In the genomic region with DNA sequence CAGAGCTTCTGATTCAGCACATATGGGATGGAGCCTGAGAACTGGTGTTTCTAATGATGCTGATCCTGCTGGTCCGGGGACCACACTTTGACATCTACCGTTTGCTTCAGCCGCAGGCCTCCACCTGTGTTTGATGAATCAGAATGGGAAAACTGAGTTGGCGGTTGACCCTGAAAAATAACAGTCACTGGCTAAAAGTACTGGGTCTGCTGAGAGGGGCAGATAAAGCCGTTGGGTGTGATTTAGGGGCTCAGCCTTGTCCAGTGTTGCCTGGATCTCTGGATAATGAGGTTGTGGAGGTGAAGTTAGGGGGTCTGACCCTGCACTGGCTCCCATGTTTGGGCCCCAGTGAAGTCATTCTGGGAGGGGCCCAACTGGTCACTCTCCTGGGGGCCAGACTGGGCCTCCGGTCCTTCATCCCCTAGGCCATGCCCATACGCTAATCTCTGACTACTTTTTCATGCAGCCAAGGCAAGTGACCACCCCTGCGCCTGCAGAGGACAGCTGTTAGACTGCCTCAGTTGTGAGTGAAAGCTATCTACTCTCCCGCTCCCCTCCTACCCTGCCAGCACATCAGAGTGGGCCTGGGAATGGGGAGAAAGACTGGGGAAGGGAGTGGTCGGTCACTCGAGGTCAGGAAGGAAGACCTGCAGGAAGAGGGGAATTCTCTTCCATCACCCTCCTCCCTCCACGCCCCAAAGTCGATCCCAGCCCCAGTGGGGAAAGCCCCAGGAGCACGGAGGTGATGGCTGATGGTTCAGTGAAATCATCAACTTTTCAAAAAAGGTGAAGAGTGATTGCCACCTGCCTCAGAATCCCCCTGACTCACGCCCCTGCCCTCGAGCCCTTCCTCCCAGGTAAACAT, we compare ENCODE assay signal across 16 cellular contexts. TPM values are rescaled to one million over a fixed set of nuclear protein-coding genes. Genes with fewer than 3 reads are reported as not detected.
A peak's percentile ranks its signal among the peaks of the same experiment; 100 is the strongest.
DNase-seq lines count a peak whose midpoint lies in the region; ATAC-seq and TF ChIP-seq lines count a peak whose summit lies in the region.
"Had no signal": no experiment of that assay in that cellular context is flagged by ENCODE, and none has a peak within 500 bp of the region (broad histone marks: within the 10 kb centered on the region; RNA-seq: fewer than 3 reads in every experiment).

No MANE protein-coding gene starts in this region.

- no peak for TF ChIP-seq POLR2A in sigmoid colon (IDR thresholded peaks at IDR 0.05)

- peaks cover 0 to 9% (median 0%) of the 10 kb centered on the region in 4 donors for H3K4me1 ChIP-seq in sigmoid colon

- intact Hi-C loops in left cardiac atrium (cut with DNase I) (no loop called here), sigmoid colon (cut with DNase I) (no loop called here)

- H3K27me3 ChIP-seq in sigmoid colon = no peaks in the 10 kb centered on the region
- H3K27me3 ChIP-seq: brain microvascular endothelial cell, heart right ventricle, pancreas had no signal

- no peak overlapping the region for H3K27ac ChIP-seq in sigmoid colon
- H3K27ac ChIP-seq: brain microvascular endothelial cell, heart right ventricle, pancreas, VCaP had no signal

- peak; percentile 64 for DNase-seq in GM13976 (ENCODE audit: low spot score)
- DNase-seq in astrocyte of the spinal cord (ENCODE audit: low read depth, low spot score) = peak; percentile 46
- no peak for DNase-seq in activated naive CD4-positive, alpha-beta T cell treated with Interleukin-2 at 50 U/mL for 16 hours
- no peak for DNase-seq in left cardiac atrium
- DNase-seq in NCI-H510A treated with DMSO at 0.1 percent for 48 hours (lab: John Stamatoyannopoulos, UW) = no peak
- no peak for DNase-seq in sigmoid colon
- DNase-seq: brain microvascular endothelial cell; C1 segment of cervical spinal cord; heart right ventricle; pancreas; SIG-M5; stimulated activated naive CD8-positive, alpha-beta T cell treated with anti-CD3 and anti-CD28 coated beads, Interleukin-15, Interleukin-2, amounts not matched to agents 100 U/mL and 50 U/mL, for 24 hours had no signal

- H3K36me3 ChIP-seq in sigmoid colon = no peaks in the 10 kb centered on the region
- H3K36me3 ChIP-seq: brain microvascular endothelial cell, heart right ventricle, pancreas had no signal

- H3K9me3 ChIP-seq in sigmoid colon = no peaks in the 10 kb centered on the region
- H3K9me3 ChIP-seq: heart right ventricle, pancreas had no signal

- TF ChIP-seq CTCF in GM13976 (IDR thresholded peaks at IDR 0.05; ENCODE audit: borderline replicate concordance, control extremely low read depth, extremely low read depth, insufficient read depth, missing control alignments) (no peak), astrocyte of the spinal cord (IDR thresholded peaks at IDR 0.05; ENCODE audit: low read depth, low read length) (no peak), sigmoid colon (IDR thresholded peaks at IDR 0.05) (no peak)

- H3K4me3 ChIP-seq in astrocyte of the spinal cord (ENCODE audit: low read depth, low read length) = no peak overlapping the region
- H3K4me3 ChIP-seq in sigmoid colon = no peak overlapping the region
- H3K4me3 ChIP-seq: heart right ventricle, lung, pancreas had no signal

- TF ChIP-seq EP300 in sigmoid colon (IDR thresholded peaks at IDR 0.05) = no peak

- WGBS in sigmoid colon, 2 donors = 81 to 83% methylated on average over 16 of the region's 16 CpGs

- ATAC-seq in GM19395 (IDR thresholded peaks at IDR 0.05; ENCODE audit: unreplicated experiment) (peak; percentile 49), HG03103 (IDR thresholded peaks at IDR 0.05; ENCODE audit: low read depth, unreplicated experiment) (peak; percentile 40), left cardiac atrium (no peak)
- ATAC-seq: pancreas; stimulated activated naive CD8-positive, alpha-beta T cell treated with anti-CD3 and anti-CD28 coated beads, Interleukin-15, Interleukin-2, amounts not matched to agents 100 U/mL and 50 U/mL, for 24 hours had no signal

- in situ Hi-C loops in GM13976 (cut with MboI; ENCODE audit: low sequenced_read_pairs, unreplicated experiment) = loop anchor here (25.0 kb wide), 2 partner anchors 316 to 516 kb away; no protein-coding TSS in a partner anchor
- in situ Hi-C loops in astrocyte of the spinal cord (cut with HindIII; ENCODE audit: low sequenced_read_pairs) = no loop called here

RNA-seq across cellular contexts. Expression of a gene that starts 27.7 kb away (rescaled TPM):
- total RNA-seq in left cardiac atrium (1 to 10 TPM; 1.8 to 3.7 TPM), sigmoid colon (1 to 10 TPM in 2 of 4 donors, under 1 TPM in 2; 0.16 to 2.1 (median 0.83) TPM)
- polyA plus RNA-seq in sigmoid colon = under 1 TPM; under 0.01 to 0.86 (median 0.23) TPM

RNA-seq across cellular contexts. Expression of a gene that starts 37.7 kb away (rescaled TPM):
- total RNA-seq in left cardiac atrium = 10 to 100 TPM; 18.8 TPM
- 10 to 100 TPM; 37.9 to 57.8 (median 44.8) TPM for total RNA-seq in sigmoid colon
- 10 to 100 TPM; 10.8 to 13.4 (median 12.9) TPM for polyA plus RNA-seq in sigmoid colon

Comparison
In these comparisons a context has a peak if more than half of its experiments do, and no peak if none do; other contexts are left out.
1. DNase-seq: peak in GM13976 (single experiment) and astrocyte of the spinal cord (single experiment); none in activated naive CD4-positive, alpha-beta T cell treated with Interleukin-2 at 50 U/mL for 16 hours (single experiment), left cardiac atrium (single experiment), NCI-H510A treated with DMSO at 0.1 percent for 48 hours (single experiment) and sigmoid colon (single experiment).
2. ATAC-seq: peak in GM19395 (single experiment) and HG03103 (single experiment); none in left cardiac atrium (0 of 2).